1 cellular context compared by ENCODE assay signal in the genomic region with DNA sequence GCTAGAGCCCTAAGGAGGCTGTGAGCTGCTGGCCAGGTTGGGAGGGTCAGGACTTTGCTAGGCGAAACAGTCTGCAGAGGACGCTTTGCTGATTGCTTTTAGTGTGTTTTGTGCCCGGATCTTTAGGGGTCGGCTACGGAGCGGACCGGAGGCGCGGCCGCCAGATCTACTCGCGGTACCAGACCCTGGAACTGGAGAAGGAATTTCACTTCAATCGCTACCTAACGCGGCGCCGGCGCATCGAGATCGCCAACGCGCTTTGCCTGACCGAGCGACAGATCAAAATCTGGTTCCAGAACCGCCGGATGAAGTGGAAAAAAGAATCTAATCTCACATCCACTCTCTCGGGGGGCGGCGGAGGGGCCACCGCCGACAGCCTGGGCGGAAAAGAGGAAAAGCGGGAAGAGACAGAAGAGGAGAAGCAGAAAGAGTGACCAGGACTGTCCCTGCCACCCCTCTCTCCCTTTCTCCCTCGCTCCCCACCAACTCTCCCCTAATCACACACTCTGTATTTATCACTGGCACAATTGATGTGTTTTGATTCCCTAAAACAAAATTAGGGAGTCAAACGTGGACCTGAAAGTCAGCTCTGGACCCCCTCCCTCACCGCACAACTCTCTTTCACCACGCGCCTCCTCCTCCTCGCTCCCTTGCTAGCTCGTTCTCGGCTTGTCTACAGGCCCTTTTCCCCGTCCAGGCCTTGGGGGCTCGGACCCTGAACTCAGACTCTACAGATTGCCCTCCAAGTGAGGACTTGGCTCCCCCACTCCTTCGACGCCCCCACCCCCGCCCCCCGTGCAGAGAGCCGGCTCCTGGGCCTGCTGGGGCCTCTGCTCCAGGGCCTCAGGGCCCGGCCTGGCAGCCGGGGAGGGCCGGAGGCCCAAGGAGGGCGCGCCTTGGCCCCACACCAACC.
TF ChIP-seq lines count a peak whose summit lies in the region.

No MANE protein-coding gene starts in this region.

TF ChIP-seq in GM12878, 131 proteins besides CTCF, POLR2A, EP300 and RAD21:
- TF ChIP-seq, protein P1, sequence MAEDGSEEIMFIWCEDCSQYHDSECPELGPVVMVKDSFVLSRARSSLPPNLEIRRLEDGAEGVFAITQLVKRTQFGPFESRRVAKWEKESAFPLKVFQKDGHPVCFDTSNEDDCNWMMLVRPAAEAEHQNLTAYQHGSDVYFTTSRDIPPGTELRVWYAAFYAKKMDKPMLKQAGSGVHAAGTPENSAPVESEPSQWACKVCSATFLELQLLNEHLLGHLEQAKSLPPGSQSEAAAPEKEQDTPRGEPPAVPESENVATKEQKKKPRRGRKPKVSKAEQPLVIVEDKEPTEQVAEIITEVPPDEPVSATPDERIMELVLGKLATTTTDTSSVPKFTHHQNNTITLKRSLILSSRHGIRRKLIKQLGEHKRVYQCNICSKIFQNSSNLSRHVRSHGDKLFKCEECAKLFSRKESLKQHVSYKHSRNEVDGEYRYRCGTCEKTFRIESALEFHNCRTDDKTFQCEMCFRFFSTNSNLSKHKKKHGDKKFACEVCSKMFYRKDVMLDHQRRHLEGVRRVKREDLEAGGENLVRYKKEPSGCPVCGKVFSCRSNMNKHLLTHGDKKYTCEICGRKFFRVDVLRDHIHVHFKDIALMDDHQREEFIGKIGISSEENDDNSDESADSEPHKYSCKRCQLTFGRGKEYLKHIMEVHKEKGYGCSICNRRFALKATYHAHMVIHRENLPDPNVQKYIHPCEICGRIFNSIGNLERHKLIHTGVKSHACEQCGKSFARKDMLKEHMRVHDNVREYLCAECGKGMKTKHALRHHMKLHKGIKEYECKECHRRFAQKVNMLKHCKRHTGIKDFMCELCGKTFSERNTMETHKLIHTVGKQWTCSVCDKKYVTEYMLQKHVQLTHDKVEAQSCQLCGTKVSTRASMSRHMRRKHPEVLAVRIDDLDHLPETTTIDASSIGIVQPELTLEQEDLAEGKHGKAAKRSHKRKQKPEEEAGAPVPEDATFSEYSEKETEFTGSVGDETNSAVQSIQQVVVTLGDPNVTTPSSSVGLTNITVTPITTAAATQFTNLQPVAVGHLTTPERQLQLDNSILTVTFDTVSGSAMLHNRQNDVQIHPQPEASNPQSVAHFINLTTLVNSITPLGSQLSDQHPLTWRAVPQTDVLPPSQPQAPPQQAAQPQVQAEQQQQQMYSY (CRISPR knock-in tag; IDR thresholded peaks at IDR 0.05), result no peak
- TF ChIP-seq SUZ12 (IDR thresholded peaks at IDR 0.05; ENCODE audit: unreplicated experiment) (peak; percentile 72), EZH2 (IDR thresholded peaks at IDR 0.05; ENCODE audit: borderline replicate concordance, control insufficient read depth, low read depth, low read length) (peak; percentile 82; the same call in 1 of the 2 replicates), NFXL1 (IDR thresholded peaks at IDR 0.05; ENCODE audit: borderline replicate concordance) (no peak)
- TF ChIP-seq, protein P2, sequence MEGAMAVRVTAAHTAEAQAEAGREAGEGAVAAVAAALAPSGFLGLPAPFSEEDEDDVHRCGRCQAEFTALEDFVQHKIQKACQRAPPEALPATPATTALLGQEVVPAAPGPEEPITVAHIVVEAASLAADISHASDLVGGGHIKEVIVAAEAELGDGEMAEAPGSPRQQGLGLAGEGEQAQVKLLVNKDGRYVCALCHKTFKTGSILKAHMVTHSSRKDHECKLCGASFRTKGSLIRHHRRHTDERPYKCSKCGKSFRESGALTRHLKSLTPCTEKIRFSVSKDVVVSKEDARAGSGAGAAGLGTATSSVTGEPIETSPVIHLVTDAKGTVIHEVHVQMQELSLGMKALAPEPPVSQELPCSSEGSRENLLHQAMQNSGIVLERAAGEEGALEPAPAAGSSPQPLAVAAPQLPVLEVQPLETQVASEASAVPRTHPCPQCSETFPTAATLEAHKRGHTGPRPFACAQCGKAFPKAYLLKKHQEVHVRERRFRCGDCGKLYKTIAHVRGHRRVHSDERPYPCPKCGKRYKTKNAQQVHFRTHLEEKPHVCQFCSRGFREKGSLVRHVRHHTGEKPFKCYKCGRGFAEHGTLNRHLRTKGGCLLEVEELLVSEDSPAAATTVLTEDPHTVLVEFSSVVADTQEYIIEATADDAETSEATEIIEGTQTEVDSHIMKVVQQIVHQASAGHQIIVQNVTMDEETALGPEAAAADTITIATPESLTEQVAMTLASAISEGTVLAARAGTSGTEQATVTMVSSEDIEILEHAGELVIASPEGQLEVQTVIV (IDR thresholded peaks at IDR 0.05; ENCODE audit: borderline replicate concordance, partially characterized antibody), result no peak
TF ChIP-seq in GM12878: peak in this region for 2.
